ENCODE assay signal across 8 cellular contexts in the genomic region with DNA sequence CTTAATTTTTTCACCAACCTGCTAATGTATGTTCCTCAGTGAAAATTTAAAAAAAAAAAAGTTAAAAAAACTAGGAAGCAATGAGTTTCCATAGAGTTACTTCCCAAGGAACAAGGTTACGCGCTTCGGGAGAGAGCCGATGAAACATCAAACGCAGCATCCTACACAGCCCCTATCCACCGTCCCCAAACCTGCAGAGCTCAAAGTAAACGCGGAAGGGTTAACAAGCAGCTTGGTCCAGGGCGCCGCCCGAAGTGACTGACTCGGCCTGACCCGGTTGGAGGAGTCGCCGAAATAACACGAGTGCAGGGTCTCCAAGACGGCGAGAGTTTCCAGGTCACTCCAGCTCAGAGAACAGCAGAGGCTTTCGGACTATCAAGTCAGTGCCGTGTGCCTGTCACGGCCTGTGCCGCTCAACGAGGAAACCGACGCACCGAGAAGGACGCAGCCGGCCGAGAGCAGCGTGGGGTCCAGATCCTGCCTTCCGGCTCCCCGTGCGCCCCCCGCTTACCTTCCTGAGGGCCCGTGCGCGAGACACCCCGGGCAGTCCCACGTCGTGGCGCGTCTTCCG. TPM values are rescaled to one million over a fixed set of nuclear protein-coding genes. Genes with fewer than 3 reads are reported as not detected.
DNase-seq lines count a peak whose midpoint lies in the region; ATAC-seq and TF ChIP-seq lines count a peak whose summit lies in the region.

No MANE protein-coding gene starts in this region.

- peak overlapping the region; percentile 94 for H3K4me3 ChIP-seq in Jurkat, Clone E6-1 (ENCODE audit: low read length)
- H3K4me3 ChIP-seq in fibroblast of villous mesenchyme (ENCODE audit: low read depth, low read length) = peak overlapping the region; percentile 89
- peak overlapping the region; percentile 92 for H3K4me3 ChIP-seq in neuron (ENCODE audit: low read length)

- peaks cover 25% of the 10 kb centered on the region for H3K4me1 ChIP-seq in neuron (ENCODE audit: insufficient read depth, low read length)

- TF ChIP-seq CTCF in fibroblast of villous mesenchyme (IDR thresholded peaks at IDR 0.05; ENCODE audit: insufficient read depth, low read depth, low read length) = no peak

- DNase-seq in NCI-H2081 (lab: John Stamatoyannopoulos, UW) = peak; percentile 61 to 76
- DNase-seq in NCI-H2081 treated with DMSO at 0.1 percent for 48 hours (lab: John Stamatoyannopoulos, UW) = no peak
- DNase-seq in Jurkat, Clone E6-1 (ENCODE audit: low read depth, low spot score) = peak; percentile 15
- peak; percentile 63 for DNase-seq in fibroblast of villous mesenchyme (ENCODE audit: low read depth)
- DNase-seq in activated effector memory CD4-positive, alpha-beta T cell treated with Interleukin-2 at 50 U/mL for 16 hours = no peak

- ATAC-seq in GM21529 (IDR thresholded peaks at IDR 0.05; ENCODE audit: unreplicated experiment) = peak; percentile 31
- peak; percentile 20 to 26 for ATAC-seq in activated CD4-positive, CD25-positive, alpha-beta regulatory T cell treated with anti-CD3 and anti-CD28 coated beads, Interleukin-2, amount 50 U/mL, for 24 hours

- H3K36me3 ChIP-seq in neuron (ENCODE audit: insufficient read depth, low read length) = peaks cover 3% of the 10 kb centered on the region

- H3K27me3 ChIP-seq in neuron (ENCODE audit: insufficient read depth, low read length) = no peaks in the 10 kb centered on the region

- no peaks in the 10 kb centered on the region for H3K9me3 ChIP-seq in neuron (ENCODE audit: low read length)

- peak overlapping the region; percentile 82 for H2AFZ ChIP-seq in neuron (ENCODE audit: low read depth, low read length)

RNA-seq across cellular contexts. Expression of a gene that starts 0.5 kb away (rescaled TPM):
- polyA plus RNA-seq in Jurkat, Clone E6-1 (2012; ENCODE audit: insufficient read depth, insufficient read length) = 70.7 TPM
- 19.3 and 26.3 TPM in 2 replicates for total RNA-seq in fibroblast of villous mesenchyme

RNA-seq across cellular contexts. Expression of a gene that starts 0.7 kb away (rescaled TPM):
- polyA plus RNA-seq in Jurkat, Clone E6-1 (2012; ENCODE audit: insufficient read depth, insufficient read length) = 7.8 TPM
- 6.4 and 7.3 TPM in 2 replicates for total RNA-seq in fibroblast of villous mesenchyme

Comparison
In these comparisons a context has a peak if more than half of its experiments do, and no peak if none do; other contexts are left out.
1. DNase-seq: peak in NCI-H2081 (2 of 2), Jurkat, Clone E6-1 (single experiment) and fibroblast of villous mesenchyme (single experiment); none in NCI-H2081 treated with DMSO at 0.1 percent for 48 hours (single experiment) and activated effector memory CD4-positive, alpha-beta T cell treated with Interleukin-2 at 50 U/mL for 16 hours (single experiment).
2. Peak in every context shown above with its lines, with median percentiles within 50 percentile points of each other: H3K4me3 ChIP-seq.